ENCODE assay signal across 8 cellular contexts in the genomic region with DNA sequence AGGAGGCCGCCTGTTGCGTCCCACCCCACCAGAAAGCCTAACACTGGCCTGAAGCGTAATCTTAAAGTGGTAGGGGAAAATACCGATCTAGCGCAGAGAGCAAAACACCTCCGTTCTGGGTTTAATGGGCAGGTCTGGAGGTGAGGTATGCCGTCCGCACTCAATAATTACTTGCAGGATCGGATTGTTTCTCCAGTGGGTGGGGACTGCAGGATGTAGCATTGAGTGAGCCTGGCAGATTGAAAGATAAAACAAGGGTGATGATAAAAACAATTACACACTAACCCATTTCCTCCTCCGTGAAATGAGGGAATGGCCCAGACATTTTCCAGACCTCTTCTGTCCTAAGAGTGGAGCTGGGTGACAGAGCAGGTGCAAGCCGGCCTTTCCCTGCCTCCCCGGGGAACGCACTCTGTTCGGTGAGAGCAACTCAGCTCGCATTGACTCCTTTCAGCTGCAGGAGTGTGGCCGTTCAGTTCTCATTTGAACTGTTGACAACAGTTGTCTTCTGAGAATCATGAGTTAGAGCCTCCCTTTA.
A peak's percentile ranks its signal among the peaks of the same experiment; 100 is the strongest.
DNase-seq lines count a peak whose midpoint lies in the region; ATAC-seq lines count a peak whose summit lies in the region.

No MANE protein-coding gene starts in this region.

- H3K27me3 ChIP-seq in rectal smooth muscle tissue (ENCODE audit: control insufficient read depth, insufficient read depth, low read length): no peaks in the 10 kb centered on the region

- H3K4me1 ChIP-seq in rectal smooth muscle tissue (ENCODE audit: control insufficient read depth, insufficient read depth, low read length): peaks cover 9% of the 10 kb centered on the region

- peak overlapping the region; percentile 94 for H3K27ac ChIP-seq in rectal smooth muscle tissue (ENCODE audit: low read depth, low read length)

- no peak overlapping the region for H3K9ac ChIP-seq in rectal smooth muscle tissue (ENCODE audit: low read length)

- DNase-seq in NCI-H187 (lab: John Stamatoyannopoulos, UW) (peak; percentile 81 to 97), activated T-helper 1 cell treated with Interleukin-2 at 50 U/mL for 16 hours (ENCODE audit: low read depth) (peak; percentile 17), germinal center (ENCODE audit: low spot score) (peak; percentile 21), cortex of kidney (lab: John Stamatoyannopoulos, UW) (no peak)
- DNase-seq in NK-92 treated with Interleukin-12 subunit alpha and Interleukin-12 subunit beta, amount 100 ng/mL, for 24 hours (lab: John Stamatoyannopoulos, UW): no peak

- peak overlapping the region; percentile 80 for H3K4me3 ChIP-seq in rectal smooth muscle tissue (ENCODE audit: low read length)

- no peaks in the 10 kb centered on the region for H3K36me3 ChIP-seq in rectal smooth muscle tissue (ENCODE audit: control insufficient read depth, insufficient read depth, low read length)

- ATAC-seq in GM18511 (IDR thresholded peaks at IDR 0.05; ENCODE audit: unreplicated experiment): peak; percentile 29
- peak; percentile 29 for ATAC-seq in HG02642 (IDR thresholded peaks at IDR 0.05; ENCODE audit: poor library complexity, unreplicated experiment)

Comparison
In these comparisons a context has a peak if more than half of its experiments do, and no peak if none do; other contexts are left out.
1. DNase-seq: peak in NCI-H187 (2 of 2), activated T-helper 1 cell treated with Interleukin-2 at 50 U/mL for 16 hours (single experiment) and germinal center (single experiment); none in cortex of kidney (single experiment) and NK-92 treated with Interleukin-12 subunit alpha and Interleukin-12 subunit beta, amount 100 ng/mL, for 24 hours (single experiment).